ENCODE assay signal across 8 cellular contexts in genomic region chr12:101935769-101936741, GRCh38. TPM values are rescaled to one million over a fixed set of nuclear protein-coding genes. Genes with fewer than 3 reads are reported as not detected.
DNase-seq lines count a peak whose midpoint lies in the region; ATAC-seq, FAIRE-seq and TF ChIP-seq lines count a peak whose summit lies in the region.

No MANE protein-coding gene starts in this region.

- intact Hi-C loops in Caco-2 (cut with micrococcal nuclease; ENCODE audit: unreplicated experiment): loop anchor here (5.0 kb wide), 1 partner anchor 164 kb away; no protein-coding TSS in a partner anchor

- no peaks in the 10 kb centered on the region for H3K36me3 Mint-ChIP-seq in Caco-2 (ENCODE audit: insufficient read depth, unreplicated experiment)

- H3K27ac Mint-ChIP-seq in Caco-2 (ENCODE audit: unreplicated experiment): no peak overlapping the region

- H3K27ac ChIP-seq in MM.1S (ENCODE audit: low read length) (peak overlapping the region; percentile 85), H1 (ENCODE audit: low read depth, low read length) (no peak overlapping the region), osteoblast (ENCODE audit: low read depth, low read length) (peak overlapping the region; percentile 94)

- H3K4me3 ChIP-seq in MM.1S (ENCODE audit: low read length) (no peak overlapping the region), H1 (ENCODE audit: extremely low read depth in 1 of 4, insufficient read depth in 2 of 4, low read depth in 3 of 4, low read length in 4 of 4) (no peak overlapping the region), osteoblast (ENCODE audit: insufficient read depth, low read length) (peak overlapping the region; percentile 21), Caco-2 (ENCODE audit: low read depth, low read length) (no peak overlapping the region)

- no peak overlapping the region for H3K14ac ChIP-seq in H1 (ENCODE audit: insufficient read length)

- no peaks in the 10 kb centered on the region for H3K79me1 ChIP-seq in H1 (ENCODE audit: low read depth, low read length)

- no peak overlapping the region for H2AK5ac ChIP-seq in H1 (ENCODE audit: low read depth, low read length)

- H2BK5ac ChIP-seq in H1 (ENCODE audit: low read depth, low read length): no peak overlapping the region

- no peaks in the 10 kb centered on the region for H3K79me2 ChIP-seq in MM.1S (ENCODE audit: low read length)
- no peaks in the 10 kb centered on the region for H3K79me2 ChIP-seq in H1 (ENCODE audit: control insufficient read depth in 1 of 2, insufficient read depth in 2 of 2, low read length in 2 of 2)
- H3K79me2 ChIP-seq in osteoblast (ENCODE audit: insufficient read depth, low read length): no peaks in the 10 kb centered on the region

- no peak for TF ChIP-seq EP300 in H1 (IDR thresholded peaks at IDR 0.05; ENCODE audit: borderline replicate concordance in 1 of 2, low read depth in 2 of 2, low read length in 2 of 2)

- H3K56ac ChIP-seq in H1 (replicated peaks; ENCODE audit: insufficient read length, low read depth, low read length): no peak overlapping the region

- no peaks in the 10 kb centered on the region for H3K23me2 ChIP-seq in H1 (ENCODE audit: low read depth, low read length)

- no peaks in the 10 kb centered on the region for H3K9me3 Mint-ChIP-seq in Caco-2 (ENCODE audit: unreplicated experiment)

- H3K9me2 ChIP-seq in MM.1S (replicated peaks; ENCODE audit: insufficient read depth, low read length): no peaks in the 10 kb centered on the region

- peak; percentile 96 for FAIRE-seq in GM18507 (lab: Jason Lieb, UNC)
- no peak for FAIRE-seq in H1 (lab: Jason Lieb, UNC)

- H3K9ac ChIP-seq in MM.1S (ENCODE audit: low read length): peak overlapping the region; percentile 23; the same call in 1 of the 2 replicates
- no peak overlapping the region; a peak in 1 of 7 replicates for H3K9ac ChIP-seq in H1 (replicated peaks in 1 of 4; ENCODE audit: extremely low read depth in 1 of 4, low read depth in 3 of 4, low read length in 3 of 4)

- TF ChIP-seq POLR2A in H1 (IDR thresholded peaks at IDR 0.05; ENCODE audit: control extremely low read depth in 1 of 2, low read depth in 2 of 2, low read length in 2 of 2): no peak

- no peaks in the 10 kb centered on the region for H3K27me3 ChIP-seq in MM.1S (replicated peaks; ENCODE audit: insufficient read depth, low read length)
- H3K27me3 ChIP-seq in H1 (replicated peaks in 1 of 4; ENCODE audit: control insufficient read depth in 3 of 4, extremely low read depth in 1 of 4, insufficient read depth in 3 of 4, low read length in 3 of 4): no peaks in the 10 kb centered on the region; a peak in 1 of 7 replicates
- H3K27me3 ChIP-seq in osteoblast (ENCODE audit: insufficient read depth, low read length): no peaks in the 10 kb centered on the region
- H3K27me3 ChIP-seq in Caco-2 (replicated peaks; ENCODE audit: control insufficient read depth, insufficient read depth, low read length): no peaks in the 10 kb centered on the region

- H3K27me3 Mint-ChIP-seq in Caco-2 (ENCODE audit: insufficient read depth, unreplicated experiment): no peaks in the 10 kb centered on the region

- H3K9me3 ChIP-seq in MM.1S (replicated peaks; ENCODE audit: insufficient read depth, low read length) (no peaks in the 10 kb centered on the region), H1 (ENCODE audit: insufficient read depth in 2 of 2, low read depth in 1 of 2, low read length in 1 of 2) (no peaks in the 10 kb centered on the region), osteoblast (ENCODE audit: low read depth, low read length) (no peaks in the 10 kb centered on the region), Caco-2 (no peaks in the 10 kb centered on the region)

- CTCF ChIA-PET in H1 (lab: Charles Lee; ENCODE audit: partially characterized antibody) (interaction anchor here (0.6 to 4.7 kb wide), 8 partner anchors 9 to 881 kb away, joined by 3 to 24 read pairs (median 4); no protein-coding TSS in a partner anchor), Caco-2 (lab: Charles Lee) (no interaction called here), HEK293T (lab: Yijun Ruan, JAX) (interaction anchor here (0.7 to 1.1 kb wide), 2 partner anchors 9 to 881 kb away, joined by 3 read pairs; no protein-coding TSS in a partner anchor)

- TF ChIP-seq RAD21 in H1 (IDR thresholded peaks at IDR 0.05 in 1 of 2, conservative IDR thresholded peaks at IDR 0.05 in 1 of 2; ENCODE audit: low read depth in 2 of 2, low read length in 2 of 2): no peak

- peak overlapping the region; percentile 34 for H2AFZ ChIP-seq in MM.1S (ENCODE audit: low read length)
- H2AFZ ChIP-seq in H1 (ENCODE audit: low read length): 0 out of 2 replicates have a peak overlapping the region, but pooled peaks have one; percentile 17
- peak overlapping the region; percentile 52 for H2AFZ ChIP-seq in osteoblast (ENCODE audit: low read length)

- no peaks in the 10 kb centered on the region for H3K4me1 Mint-ChIP-seq in Caco-2 (ENCODE audit: low read depth, unreplicated experiment)

- TF ChIP-seq CTCF in MM.1S (IDR thresholded peaks at IDR 0.05; ENCODE audit: low read length): no peak
- no peak for TF ChIP-seq CTCF in H1 (IDR thresholded peaks at IDR 0.05; ENCODE audit: control extremely low read depth in 1 of 3, insufficient read depth in 1 of 3, low read depth in 1 of 3, low read length in 3 of 3)
- TF ChIP-seq CTCF in osteoblast (IDR thresholded peaks at IDR 0.05; ENCODE audit: extremely low read depth, low read depth, low read length): peak; percentile 12
- no peak for TF ChIP-seq CTCF in Caco-2 (IDR thresholded peaks at IDR 0.05; ENCODE audit: insufficient read depth in 1 of 2, low read depth in 1 of 2, low read length in 1 of 2, severe bottlenecking in 1 of 2, unreplicated experiment in 1 of 2)

- DNase-seq in GM18507 (ENCODE audit: extremely low spot score, insufficient read length, low read depth) (no peak), MM.1S (peak; percentile 91), H1 (ENCODE audit: low read depth in 1 of 2, low spot score in 2 of 2) (no peak), osteoblast (ENCODE audit: insufficient read length, low spot score, missing footprints) (peak; percentile 80), Caco-2 (no peak), HEK293T (ENCODE audit: extremely low spot score) (no peak)
- DNase-seq in activated effector memory CD4-positive, alpha-beta T cell treated with anti-CD3 and anti-CD28 coated beads, Interleukin-2, amount 50 U/mL, for 16 hours: no peak

- no peak overlapping the region for H3K23ac ChIP-seq in H1 (ENCODE audit: insufficient read length)

- no peak overlapping the region for H2BK120ac ChIP-seq in H1 (replicated peaks; ENCODE audit: low read depth, low read length)

- H3K4me2 ChIP-seq in MM.1S (ENCODE audit: low read depth, low read length) (peak overlapping the region; percentile 36), H1 (ENCODE audit: insufficient read depth in 1 of 2, low read depth in 2 of 2, low read length in 2 of 2) (no peak overlapping the region), osteoblast (ENCODE audit: insufficient read depth, low read length) (peak overlapping the region; percentile 68)

- H4K8ac ChIP-seq in H1 (ENCODE audit: extremely low read depth, insufficient read depth, low read length): no peak overlapping the region

- no peak overlapping the region for H2BK12ac ChIP-seq in H1 (ENCODE audit: low read depth, low read length)

- BruUV-seq in Caco-2 (replicated peaks; lab: Mats Ljungman, UMichigan): no TSS peak

- no peak overlapping the region for H2BK20ac ChIP-seq in H1 (ENCODE audit: low read length)

- H4K20me1 ChIP-seq in MM.1S (ENCODE audit: insufficient read depth, low read length): no peaks in the 10 kb centered on the region
- no peaks in the 10 kb centered on the region for H4K20me1 ChIP-seq in H1 (replicated peaks in 1 of 2; ENCODE audit: control insufficient read depth in 1 of 2, insufficient read depth in 2 of 2, low read length in 2 of 2)
- no peaks in the 10 kb centered on the region for H4K20me1 ChIP-seq in osteoblast (ENCODE audit: insufficient read depth, low read length)

- H3K36me3 ChIP-seq in MM.1S (replicated peaks; ENCODE audit: insufficient read depth, low read length) (no peaks in the 10 kb centered on the region), H1 (ENCODE audit: control insufficient read depth in 2 of 4, insufficient read depth in 4 of 4, low read length in 3 of 4) (no peaks in the 10 kb centered on the region), osteoblast (ENCODE audit: insufficient read depth, low read length) (no peaks in the 10 kb centered on the region), Caco-2 (ENCODE audit: control insufficient read depth, insufficient read depth, low read length) (no peaks in the 10 kb centered on the region)

- H3K4me1 ChIP-seq in MM.1S (ENCODE audit: low read length) (peaks cover 54% of the 10 kb centered on the region), H1 (replicated peaks in 1 of 4; ENCODE audit: control insufficient read depth in 3 of 4, insufficient read depth in 4 of 4, low read length in 3 of 4) (no peaks in the 10 kb centered on the region), osteoblast (ENCODE audit: insufficient read depth, low read length) (peaks cover 23% of the 10 kb centered on the region), Caco-2 (peaks cover 6% of the 10 kb centered on the region)

- peak; percentile 66 for ATAC-seq in GM21825 (IDR thresholded peaks at IDR 0.05; ENCODE audit: unreplicated experiment)

- no peak overlapping the region for H3K4ac ChIP-seq in H1 (replicated peaks; ENCODE audit: insufficient read length, low read depth, low read length)

- no peak overlapping the region for H4K5ac ChIP-seq in H1 (ENCODE audit: insufficient read length, low read depth, low read length)

- 90% methylated on average over 9 of the region's 9 CpGs; no CpG with 5 or more reads in 1 of the 2 experiments for WGBS in H1 (ENCODE audit: extremely low coverage in 1 of 2, insufficient coverage in 1 of 2, insufficient read length in 1 of 2, insufficient replicate concordance in 2 of 2, low coverage in 1 of 2, low lambda C conversion rate in 2 of 2, missing lambda C conversion rate in 1 of 2), 2 experiments

- H3F3A ChIP-seq in MM.1S (ENCODE audit: insufficient read depth, low read length): peaks cover 33% of the 10 kb centered on the region

- no peak overlapping the region for H2BK15ac ChIP-seq in H1 (ENCODE audit: low read length)

- H3K4me3 Mint-ChIP-seq in Caco-2 (ENCODE audit: unreplicated experiment): no peak overlapping the region

- POLR2A ChIA-PET in H1 (lab: Charles Lee; ENCODE audit: partially characterized antibody): no interaction called here
- POLR2A ChIA-PET in Caco-2 (lab: Charles Lee): no interaction called here
- POLR2A ChIA-PET in HEK293T (lab: Yijun Ruan, JAX): no interaction called here

- no peak overlapping the region for H3K18ac ChIP-seq in H1 (ENCODE audit: extremely low read depth, low read length)

- no peak overlapping the region for H4K91ac ChIP-seq in H1 (replicated peaks; ENCODE audit: insufficient read length, low read length)

RNA-seq across cellular contexts. Expression of gene DRAM1, which starts 58.7 kb away (rescaled TPM):
- total RNA-seq in H1 (2021; fragmentation: NEBNext Ultra II Directional; extraction: Animal tissue kit (Norgen Biotek cat#: 25700)): 5.7 and 6.2 TPM in 2 replicates
- 3.0 and 4.6 TPM in 2 replicates for polyA plus RNA-seq in H1 (2011; rRNA removed)
- 2.9 TPM for polyA plus RNA-seq in H1 (2011; cell fraction: cytosol; rRNA removed)
- polyA plus RNA-seq in H1 (2011; cell fraction: nucleus; rRNA removed): 4.2 TPM
- polyA plus RNA-seq in H1 (2012, experiment 1 of 2): 5.9 to 9.3 TPM (median 6.5 TPM) in 4 replicates
- polyA plus RNA-seq in H1 (2012, experiment 2 of 2): 2.0 TPM
- 6.8 TPM for polyA plus RNA-seq in H1 (2013, experiment 1 of 2)
- 7.8 TPM for polyA plus RNA-seq in H1 (2013, experiment 2 of 2)
- 6.5 and 7.7 TPM in 2 replicates for polyA minus RNA-seq in H1 (2011; rRNA and poly(A)+ RNA removed)
- 2.9 TPM for polyA minus RNA-seq in H1 (2011; cell fraction: cytosol; rRNA and poly(A)+ RNA removed)
- 13.9 TPM for polyA minus RNA-seq in H1 (2011; cell fraction: nucleus; rRNA and poly(A)+ RNA removed)
- 141 and 150 TPM in 2 replicates for total RNA-seq in osteoblast
- 44.5 and 46.4 TPM in 2 replicates for total RNA-seq in Caco-2 (2022)

Comparison
In these comparisons a context has a peak if more than half of its experiments do, and no peak if none do; other contexts are left out.
1. DNase-seq: peak in MM.1S (single experiment) and osteoblast (single experiment); none in GM18507 (single experiment), H1 (0 of 2), activated effector memory CD4-positive, alpha-beta T cell treated with anti-CD3 and anti-CD28 coated beads, Interleukin-2, amount 50 U/mL, for 16 hours (single experiment), Caco-2 (0 of 2) and HEK293T (single experiment).
2. H3K4me2 ChIP-seq: peak in MM.1S (single experiment) and osteoblast (single experiment); none in H1 (0 of 2).
3. Peak in every context shown above with its lines, with median percentiles within 50 percentile points of each other: H2AFZ ChIP-seq.